Comparison of ENCODE assay signal across 8 cellular contexts in the genomic region with DNA sequence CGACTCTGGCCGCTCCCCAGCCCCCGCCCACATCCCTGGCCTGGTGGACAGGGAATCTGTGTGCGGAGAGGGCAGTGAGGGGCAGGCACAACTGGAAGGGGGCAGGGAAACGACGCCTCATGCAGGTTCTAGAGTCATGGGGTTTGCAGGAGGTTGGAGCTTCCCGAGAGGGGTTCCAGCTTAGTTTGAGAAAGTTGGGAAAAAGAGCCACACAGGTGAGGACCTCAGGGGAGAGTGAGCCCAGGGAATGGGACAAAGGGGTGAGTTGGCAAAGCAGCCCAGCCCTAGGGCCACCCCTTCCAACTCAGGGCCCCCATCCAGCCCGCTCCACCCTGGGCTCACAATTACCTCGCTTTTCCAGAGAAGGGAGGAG. TPM values are rescaled to one million over a fixed set of nuclear protein-coding genes. Genes with fewer than 3 reads are reported as not detected.
DNase-seq lines count a peak whose midpoint lies in the region; ATAC-seq and TF ChIP-seq lines count a peak whose summit lies in the region.

No MANE protein-coding gene starts in this region.

- ATAC-seq in memory B cell (ENCODE audit: low read depth), result no peak
- ATAC-seq in upper lobe of left lung (ENCODE audit: low FRiP score in 2 of 2), result peak; percentile 0 to 43
- no peak for ATAC-seq in GM18502 (IDR thresholded peaks at IDR 0.05; ENCODE audit: poor library complexity, unreplicated experiment)

- H2AFZ ChIP-seq in Loucy (ENCODE audit: low read length), result peak overlapping the region; percentile 84

- H3K36me3 ChIP-seq in Loucy (ENCODE audit: insufficient read depth, low read length) (no peaks in the 10 kb centered on the region), ectodermal cell (ENCODE audit: control insufficient read depth, insufficient read depth, low read length) (no peaks in the 10 kb centered on the region), upper lobe of left lung (no peaks in the 10 kb centered on the region)

- no peaks in the 10 kb centered on the region for H3K9me2 ChIP-seq in Loucy (replicated peaks; ENCODE audit: low read depth, low read length)

- H3K4me1 ChIP-seq in Loucy (ENCODE audit: insufficient read depth, low read length, poor library complexity, severe bottlenecking) (peaks cover 39% of the 10 kb centered on the region), ectodermal cell (ENCODE audit: control insufficient read depth, insufficient read depth, low read length) (peaks cover 27% of the 10 kb centered on the region), upper lobe of left lung (peaks cover 22 to 50% (median 30%) of the 10 kb centered on the region in 4 donors)

- H3F3A ChIP-seq in Loucy (ENCODE audit: low read depth), result no peaks in the 10 kb centered on the region

- no peak for TF ChIP-seq POLR2A in upper lobe of left lung (IDR thresholded peaks at IDR 0.05)

- H3K27me3 Mint-ChIP-seq in memory B cell, result peaks cover 8% of the 10 kb centered on the region

- no peak overlapping the region for H3K27ac Mint-ChIP-seq in memory B cell

- DNase-seq in AG20443 (ENCODE audit: low spot score) (peak; percentile 85), memory B cell (ENCODE audit: low spot score in 2 of 2) (no peak), upper lobe of left lung (peak in 1 of 2 donors; percentile 86), D341Med (ENCODE audit: low spot score) (no peak)
- DNase-seq in activated effector memory CD4-positive, alpha-beta T cell treated with anti-CD3 and anti-CD28 coated beads, Interleukin-2, amount 50 U/mL, for 16 hours, result no peak

- H3K27me3 ChIP-seq in Loucy (ENCODE audit: insufficient read depth, low read length, poor library complexity, severe bottlenecking), result no peaks in the 10 kb centered on the region
- peaks cover 32% of the 10 kb centered on the region for H3K27me3 ChIP-seq in ectodermal cell (ENCODE audit: control insufficient read depth, insufficient read depth, low read length, poor library complexity, severe bottlenecking)
- peaks cover 0 to 9% (median 3%) of the 10 kb centered on the region in 4 donors for H3K27me3 ChIP-seq in upper lobe of left lung

- TF ChIP-seq EP300 in upper lobe of left lung (IDR thresholded peaks at IDR 0.05), result no peak

- H3K4me3 ChIP-seq in Loucy (ENCODE audit: low read length, poor library complexity, severe bottlenecking) (peak overlapping the region; percentile 80), ectodermal cell (ENCODE audit: insufficient read depth, low read depth, low read length) (peak overlapping the region; percentile 64), upper lobe of left lung (peak overlapping the region; percentile 1 to 64 (median 50))

- H3K27ac ChIP-seq in ectodermal cell (ENCODE audit: insufficient read depth, low read depth, low read length, poor library complexity, severe bottlenecking), result peak overlapping the region; percentile 97
- H3K27ac ChIP-seq in upper lobe of left lung, result peak overlapping the region; percentile 74 to 88 (median 84)

- no peaks in the 10 kb centered on the region for H3K9me3 ChIP-seq in Loucy (ENCODE audit: insufficient read depth, low read depth, low read length)
- H3K9me3 ChIP-seq in ectodermal cell (ENCODE audit: control insufficient read depth, low read length), result no peaks in the 10 kb centered on the region
- no peaks in the 10 kb centered on the region for H3K9me3 ChIP-seq in upper lobe of left lung

- H3K4me1 Mint-ChIP-seq in memory B cell, result peaks cover 21% of the 10 kb centered on the region

- no peaks in the 10 kb centered on the region for H3K36me3 Mint-ChIP-seq in memory B cell

- H3K79me2 ChIP-seq in Loucy (ENCODE audit: insufficient read depth, low read length), result peaks cover 24% of the 10 kb centered on the region; the same call in 1 of the 2 replicates

- 4 to 8% methylated on average over 9 of the region's 9 CpGs for WGBS in ectodermal cell, 2 experiments
- WGBS in upper lobe of left lung, 2 donors, result 6 to 15% methylated on average over 9 of the region's 9 CpGs

- peak overlapping the region; percentile 99 for H3K4me2 ChIP-seq in Loucy (ENCODE audit: low read depth, low read length, poor library complexity, severe bottlenecking)

- peaks cover 2% of the 10 kb centered on the region for H4K20me1 ChIP-seq in Loucy (ENCODE audit: insufficient read depth, low read length, poor library complexity, severe bottlenecking)

- H3K9ac ChIP-seq in Loucy (ENCODE audit: low read depth, low read length, poor library complexity, severe bottlenecking), result peak overlapping the region; percentile 92

- H3K9me3 Mint-ChIP-seq in memory B cell, result no peaks in the 10 kb centered on the region

- TF ChIP-seq CTCF in Loucy (conservative IDR thresholded peaks at IDR 0.05; ENCODE audit: low read length) (no peak), upper lobe of left lung (IDR thresholded peaks at IDR 0.05) (no peak)

- peak overlapping the region; percentile 86 for H3K4me3 Mint-ChIP-seq in memory B cell

RNA-seq across cellular contexts. Expression of a gene that starts 1.7 kb away (rescaled TPM):
- polyA plus RNA-seq in ectodermal cell (2013, experiment 1 of 4), result 41.6 TPM
- 39.2 TPM for polyA plus RNA-seq in ectodermal cell (2013, experiment 2 of 4)
- polyA plus RNA-seq in ectodermal cell (2013, experiment 3 of 4), result 35.6 TPM
- polyA plus RNA-seq in ectodermal cell (2013, experiment 4 of 4), result 42.6 TPM
- 10 to 100 TPM; 26.7 to 95.3 (median 34.0) TPM for total RNA-seq in upper lobe of left lung

RNA-seq across cellular contexts. Expression of a gene that starts 14.9 kb away (rescaled TPM):
- polyA plus RNA-seq in ectodermal cell (2013, experiment 1 of 4), result 31.6 TPM
- polyA plus RNA-seq in ectodermal cell (2013, experiment 2 of 4), result 27.1 TPM
- polyA plus RNA-seq in ectodermal cell (2013, experiment 3 of 4), result 16.5 TPM
- polyA plus RNA-seq in ectodermal cell (2013, experiment 4 of 4), result 17.9 TPM
- total RNA-seq in upper lobe of left lung, result 10 to 100 TPM; 12.6 to 85.9 (median 32.5) TPM

RNA-seq across cellular contexts. Expression of a gene that starts 18.2 kb away (rescaled TPM):
- polyA plus RNA-seq in ectodermal cell (2013, experiment 1 of 4), result 133 TPM
- 133 TPM for polyA plus RNA-seq in ectodermal cell (2013, experiment 2 of 4)
- 112 TPM for polyA plus RNA-seq in ectodermal cell (2013, experiment 3 of 4)
- 131 TPM for polyA plus RNA-seq in ectodermal cell (2013, experiment 4 of 4)
- total RNA-seq in upper lobe of left lung, result 100 to 1,000 TPM in 1 of 6 donors, 10 to 100 TPM in 5; 34.7 to 109 (median 51.3) TPM

RNA-seq across cellular contexts. Expression of a gene that starts 18.5 kb away (rescaled TPM):
- polyA plus RNA-seq in ectodermal cell (2013, experiment 1 of 4), result 81.1 TPM
- polyA plus RNA-seq in ectodermal cell (2013, experiment 2 of 4), result 92.4 TPM
- polyA plus RNA-seq in ectodermal cell (2013, experiment 3 of 4), result 74.4 TPM
- polyA plus RNA-seq in ectodermal cell (2013, experiment 4 of 4), result 82.8 TPM
- 10 to 100 TPM in 4 of 6 donors, 1 to 10 TPM in 2; 8.4 to 28.2 (median 13.3) TPM for total RNA-seq in upper lobe of left lung

RNA-seq across cellular contexts. Expression of a gene that starts 18.6 kb away (rescaled TPM):
- polyA plus RNA-seq in ectodermal cell (2013, experiment 1 of 4), result 9.8 TPM
- polyA plus RNA-seq in ectodermal cell (2013, experiment 2 of 4), result 8.0 TPM
- polyA plus RNA-seq in ectodermal cell (2013, experiment 3 of 4), result 8.1 TPM
- polyA plus RNA-seq in ectodermal cell (2013, experiment 4 of 4), result 7.5 TPM
- total RNA-seq in upper lobe of left lung, result 10 to 100 TPM in 2 of 6 donors, 1 to 10 TPM in 4; 2.6 to 12.3 (median 5.7) TPM

Comparison
In these comparisons a context has a peak if more than half of its experiments do, and no peak if none do; other contexts are left out.
1. ATAC-seq: peak in upper lobe of left lung (2 of 2); none in memory B cell (single experiment) and GM18502 (single experiment).
2. Peak in every context shown above with its lines, with median percentiles within 50 percentile points of each other: H3K4me3 ChIP-seq.